12 cellular contexts compared by ENCODE assay signal in the genomic region with DNA sequence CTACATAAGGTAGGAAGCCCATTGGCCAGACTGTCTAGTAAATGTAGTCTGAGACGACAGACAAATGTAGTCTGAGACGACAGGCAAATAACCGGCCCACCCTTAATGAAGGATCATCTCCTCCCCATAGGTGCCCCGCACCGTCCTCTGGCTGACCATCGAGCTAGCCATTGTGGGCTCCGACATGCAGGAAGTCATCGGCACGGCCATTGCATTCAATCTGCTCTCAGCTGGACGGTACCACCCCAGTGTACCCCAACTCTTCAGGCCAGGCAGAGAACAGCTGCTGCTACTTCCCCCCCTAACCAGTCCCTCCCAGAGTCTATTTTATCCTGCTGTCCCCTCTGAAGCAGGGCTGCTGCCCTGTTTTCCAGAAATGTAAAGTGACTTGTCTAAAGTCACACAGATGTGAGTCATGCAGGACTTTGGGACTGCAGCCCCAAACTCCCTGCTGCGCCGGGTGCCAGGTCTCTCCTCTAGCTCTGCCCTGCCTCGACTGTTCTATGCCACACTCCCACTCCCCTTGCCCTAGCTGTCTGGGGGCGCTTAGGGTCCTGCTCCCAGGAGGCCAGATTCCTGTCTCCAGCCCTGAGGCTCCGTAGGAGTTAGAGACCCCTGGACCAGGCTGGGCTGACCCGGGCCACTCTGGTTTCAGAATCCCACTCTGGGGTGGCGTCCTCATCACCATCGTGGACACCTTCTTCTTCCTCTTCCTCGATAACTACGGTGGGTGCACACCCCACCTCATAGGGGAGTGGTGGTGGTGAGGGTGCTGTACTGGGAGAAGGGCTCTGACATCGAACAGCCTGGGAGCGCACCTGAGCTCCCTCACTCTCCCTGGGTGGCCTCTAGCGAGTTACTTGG. TPM values are rescaled to one million over a fixed set of nuclear protein-coding genes. Genes with fewer than 3 reads are reported as not detected.
DNase-seq lines count a peak whose midpoint lies in the region; ATAC-seq, FAIRE-seq and TF ChIP-seq lines count a peak whose summit lies in the region.
"Had no signal": no experiment of that assay in that cellular context is flagged by ENCODE, and none has a peak within 500 bp of the region (broad histone marks: within the 10 kb centered on the region; RNA-seq: fewer than 3 reads in every experiment).

No MANE protein-coding gene starts in this region.

- no peaks in the 10 kb centered on the region for H3K36me3 ChIP-seq in right atrium auricular region
- no peaks in the 10 kb centered on the region for H3K36me3 ChIP-seq in H1 (ENCODE audit: control insufficient read depth in 2 of 4, insufficient read depth in 4 of 4, low read length in 3 of 4)
- no peaks in the 10 kb centered on the region for H3K36me3 ChIP-seq in mucosa of rectum (ENCODE audit: control insufficient read depth in 2 of 2, insufficient read depth in 2 of 2, low read length in 2 of 2)
- H3K36me3 ChIP-seq in upper lobe of right lung: no peaks in the 10 kb centered on the region
- H3K36me3 ChIP-seq in gastroesophageal sphincter: no peaks in the 10 kb centered on the region

- peak overlapping the region in 1 of 2 donors; percentile 50 for H3K4me3 ChIP-seq in right atrium auricular region
- peak overlapping the region; percentile 41 to 76 (median 58); a peak in 7 of 8 replicates for H3K4me3 ChIP-seq in H1 (ENCODE audit: extremely low read depth in 1 of 4, insufficient read depth in 2 of 4, low read depth in 3 of 4, low read length in 4 of 4)
- peak overlapping the region; percentile 74 to 80 for H3K4me3 ChIP-seq in mucosa of rectum (ENCODE audit: low read length in 2 of 2)
- peak overlapping the region; percentile 54 for H3K4me3 ChIP-seq in upper lobe of right lung
- peak overlapping the region in 1 of 2 donors; percentile 41 for H3K4me3 ChIP-seq in gastroesophageal sphincter

- H3K4me1 ChIP-seq in right atrium auricular region: peaks cover 0 to 10% of the 10 kb centered on the region in 2 donors
- H3K4me1 ChIP-seq in H1 (replicated peaks in 1 of 4; ENCODE audit: control insufficient read depth in 3 of 4, insufficient read depth in 4 of 4, low read length in 3 of 4): peaks cover 0 to 5% (median 3%) of the 10 kb centered on the region in 4 experiments; a peak in 5 of 7 replicates
- H3K4me1 ChIP-seq in mucosa of rectum (ENCODE audit: control insufficient read depth in 2 of 2, insufficient read depth in 2 of 2, low read length in 2 of 2): peaks cover 4 to 7% of the 10 kb centered on the region in 2 donors
- peaks cover 8% of the 10 kb centered on the region for H3K4me1 ChIP-seq in upper lobe of right lung
- peaks cover 0 to 11% (median 0%) of the 10 kb centered on the region in 3 donors for H3K4me1 ChIP-seq in gastroesophageal sphincter

- in situ Hi-C loops in G401 (cut with HindIII; ENCODE audit: low sequenced_read_pairs): no loop called here

- H3K14ac ChIP-seq in H1 (ENCODE audit: insufficient read length): no peak overlapping the region

- 76% methylated on average over 23 of the region's 23 CpGs; no CpG with 5 or more reads in 1 of the 2 experiments for WGBS in H1 (ENCODE audit: extremely low coverage in 1 of 2, insufficient coverage in 1 of 2, insufficient read length in 1 of 2, insufficient replicate concordance in 2 of 2, low coverage in 1 of 2, low lambda C conversion rate in 2 of 2, missing lambda C conversion rate in 1 of 2), 2 experiments
- WGBS in gastroesophageal sphincter (ENCODE audit: low coverage in 1 of 2), 2 donors: 45 to 72% methylated on average over 5 to 13 of the region's 23 CpGs

- no peaks in the 10 kb centered on the region for H3K27me3 ChIP-seq in right atrium auricular region
- H3K27me3 ChIP-seq in H1 (replicated peaks in 1 of 4; ENCODE audit: control insufficient read depth in 3 of 4, extremely low read depth in 1 of 4, insufficient read depth in 3 of 4, low read length in 3 of 4): peaks cover 0 to 17% (median 11%) of the 10 kb centered on the region in 4 experiments; a peak in 5 of 7 replicates
- H3K27me3 ChIP-seq in mucosa of rectum (ENCODE audit: control insufficient read depth in 2 of 2, insufficient read depth in 2 of 2, low read length in 2 of 2): peaks cover 0 to 2% of the 10 kb centered on the region in 2 donors
- no peaks in the 10 kb centered on the region for H3K27me3 ChIP-seq in upper lobe of right lung
- H3K27me3 ChIP-seq in gastroesophageal sphincter: no peaks in the 10 kb centered on the region

- H4K91ac ChIP-seq in H1 (replicated peaks; ENCODE audit: insufficient read length, low read length): no peak overlapping the region

- no peak overlapping the region for H2BK20ac ChIP-seq in H1 (ENCODE audit: low read length)

- H2BK15ac ChIP-seq in H1 (ENCODE audit: low read length): no peak overlapping the region; the same call in 1 of the 2 replicates

- H3K9ac ChIP-seq in H1 (replicated peaks in 1 of 4; ENCODE audit: extremely low read depth in 1 of 4, low read depth in 3 of 4, low read length in 3 of 4): no peak overlapping the region
- peak overlapping the region in 1 of 2 donors; percentile 71 for H3K9ac ChIP-seq in mucosa of rectum (ENCODE audit: low read depth in 1 of 2, low read length in 2 of 2)

- no peaks in the 10 kb centered on the region for H3K79me1 ChIP-seq in H1 (ENCODE audit: low read depth, low read length)

- no peaks in the 10 kb centered on the region for H3K9me3 ChIP-seq in right atrium auricular region
- H3K9me3 ChIP-seq in H1 (ENCODE audit: insufficient read depth in 2 of 2, low read depth in 1 of 2, low read length in 1 of 2): no peaks in the 10 kb centered on the region
- H3K9me3 ChIP-seq in mucosa of rectum (ENCODE audit: control insufficient read depth in 2 of 2, low read length in 2 of 2): no peaks in the 10 kb centered on the region
- H3K9me3 ChIP-seq in upper lobe of right lung: no peaks in the 10 kb centered on the region
- H3K9me3 ChIP-seq in gastroesophageal sphincter: no peaks in the 10 kb centered on the region

- H2BK5ac ChIP-seq in H1 (ENCODE audit: low read depth, low read length): no peak overlapping the region

- no peak overlapping the region for H4K5ac ChIP-seq in H1 (ENCODE audit: insufficient read length, low read depth, low read length)

- POLR2A ChIA-PET in H1 (lab: Charles Lee; ENCODE audit: partially characterized antibody): interaction anchor here (0.9 to 1.8 kb wide), 8 partner anchors 8 to 57 kb away, joined by 3 to 6 read pairs (median 4); no protein-coding TSS in a partner anchor

- H2AFZ ChIP-seq in H1 (ENCODE audit: low read length): peak overlapping the region; percentile 81; the same call in 1 of the 2 replicates

- TF ChIP-seq EP300 in H1 (IDR thresholded peaks at IDR 0.05; ENCODE audit: borderline replicate concordance in 1 of 2, low read depth in 2 of 2, low read length in 2 of 2) (no peak), gastroesophageal sphincter (IDR thresholded peaks at IDR 0.05) (no peak)

- no peak overlapping the region for H3K56ac ChIP-seq in H1 (replicated peaks; ENCODE audit: insufficient read length, low read depth, low read length)

- no peak for DNase-seq in Right ventricle myocardium inferior (ENCODE audit: missing footprints)
- no peak for DNase-seq in right atrium auricular region (ENCODE audit: low spot score)
- DNase-seq in H1 (ENCODE audit: low read depth in 1 of 2, low spot score in 2 of 2): peak in 1 of 2 experiments; percentile 61
- DNase-seq in upper lobe of right lung: no peak
- DNase-seq in G401 (ENCODE audit: low spot score): no peak
- DNase-seq: activated CD4-positive, alpha-beta T cell treated with anti-CD3 and anti-CD28 coated beads, Interleukin-2, amount 10 ng/mL, durations not matched to agents 7 days and 5 days; activated gamma-delta T cell treated with Interleukin-2 at 50 U/mL for 16 hours; stimulated activated naive CD4-positive, alpha-beta T cell treated with Interleukin-2 at 50 U/mL for 16 hours had no signal

- peaks cover 6% of the 10 kb centered on the region; the same call in 1 of the 2 replicates for H3K23me2 ChIP-seq in H1 (ENCODE audit: low read depth, low read length)

- no peaks in the 10 kb centered on the region for H3K79me2 ChIP-seq in H1 (ENCODE audit: control insufficient read depth in 1 of 2, insufficient read depth in 2 of 2, low read length in 2 of 2)

- CTCF ChIA-PET in H1 (lab: Charles Lee; ENCODE audit: partially characterized antibody): interaction anchor here (0.8 to 3.1 kb wide), 14 partner anchors 9 to 116 kb away, joined by 3 to 13 read pairs (median 4); a partner anchor contains a TSS

- ATAC-seq in Right ventricle myocardium inferior (peak; percentile 11), upper lobe of right lung (no peak), gastroesophageal sphincter (no peak), GM21619 (IDR thresholded peaks at IDR 0.05; ENCODE audit: unreplicated experiment) (no peak)

- no peaks in the 10 kb centered on the region for H4K20me1 ChIP-seq in H1 (replicated peaks in 1 of 2; ENCODE audit: control insufficient read depth in 1 of 2, insufficient read depth in 2 of 2, low read length in 2 of 2)

- H3K4ac ChIP-seq in H1 (replicated peaks; ENCODE audit: insufficient read length, low read depth, low read length): no peak overlapping the region

- no peak for TF ChIP-seq CTCF in right atrium auricular region (IDR thresholded peaks at IDR 0.05)
- TF ChIP-seq CTCF in H1 (IDR thresholded peaks at IDR 0.05; ENCODE audit: control extremely low read depth in 1 of 3, insufficient read depth in 1 of 3, low read depth in 1 of 3, low read length in 3 of 3): no peak
- TF ChIP-seq CTCF in upper lobe of right lung (IDR thresholded peaks at IDR 0.05): no peak
- TF ChIP-seq CTCF in gastroesophageal sphincter (IDR thresholded peaks at IDR 0.05): no peak

- intact Hi-C loops in Right ventricle myocardium inferior (cut with DNase I) (no loop called here), upper lobe of right lung (cut with DNase I) (no loop called here)

- no peak overlapping the region for H2BK12ac ChIP-seq in H1 (ENCODE audit: low read depth, low read length)

- H4K8ac ChIP-seq in H1 (ENCODE audit: extremely low read depth, insufficient read depth, low read length): no peak overlapping the region

- no peak overlapping the region for H3K18ac ChIP-seq in H1 (ENCODE audit: extremely low read depth, low read length)

- H3K27ac ChIP-seq in right atrium auricular region (peak overlapping the region in 1 of 2 donors; percentile 44), H1 (ENCODE audit: low read depth, low read length) (no peak overlapping the region), mucosa of rectum (ENCODE audit: low read depth in 2 of 2, low read length in 2 of 2) (peak overlapping the region; percentile 78 to 84), upper lobe of right lung (peak overlapping the region; percentile 75), gastroesophageal sphincter (peak overlapping the region in 1 of 4 donors; percentile 10)

- peak overlapping the region; percentile 79 to 94 for H3K4me2 ChIP-seq in H1 (ENCODE audit: insufficient read depth in 1 of 2, low read depth in 2 of 2, low read length in 2 of 2)

- no peak for TF ChIP-seq POLR2A in H1 (IDR thresholded peaks at IDR 0.05; ENCODE audit: control extremely low read depth in 1 of 2, low read depth in 2 of 2, low read length in 2 of 2)
- no peak for TF ChIP-seq POLR2A in gastroesophageal sphincter (IDR thresholded peaks at IDR 0.05)

- no peak overlapping the region for H3K23ac ChIP-seq in H1 (ENCODE audit: insufficient read length)

- no peak overlapping the region for H2BK120ac ChIP-seq in H1 (replicated peaks; ENCODE audit: low read depth, low read length)

- H2AK5ac ChIP-seq in H1 (ENCODE audit: low read depth, low read length): no peak overlapping the region

- no peak for FAIRE-seq in H1 (lab: Jason Lieb, UNC)

- no peak for TF ChIP-seq RAD21 in H1 (IDR thresholded peaks at IDR 0.05 in 1 of 2, conservative IDR thresholded peaks at IDR 0.05 in 1 of 2; ENCODE audit: low read depth in 2 of 2, low read length in 2 of 2)

RNA-seq across cellular contexts. Expression of a gene that starts 4.7 kb away (rescaled TPM):
- total RNA-seq in Right ventricle myocardium inferior: 5.4 TPM
- 10 to 100 TPM in 1 of 2 donors, 1 to 10 TPM in 1; 8.7 to 22.1 TPM for total RNA-seq in right atrium auricular region
- 0.21 and 0.43 TPM in 2 replicates for total RNA-seq in H1 (2021; fragmentation: NEBNext Ultra II Directional; extraction: Animal tissue kit (Norgen Biotek cat#: 25700))
- polyA plus RNA-seq in H1 (2011; rRNA removed): 0.13 and 0.20 TPM in 2 replicates
- 0.05 TPM for polyA plus RNA-seq in H1 (2011; cell fraction: cytosol; rRNA removed)
- 0.36 TPM for polyA plus RNA-seq in H1 (2011; cell fraction: nucleus; rRNA removed)
- polyA plus RNA-seq in H1 (2012, experiment 1 of 2): 0.07 to 0.27 TPM (median 0.08 TPM) in 3 of 4 replicates, not detected in the other
- polyA plus RNA-seq in H1 (2012, experiment 2 of 2): 0.07 TPM
- 0.12 TPM for polyA plus RNA-seq in H1 (2013, experiment 1 of 2)
- 0.09 TPM for polyA plus RNA-seq in H1 (2013, experiment 2 of 2)
- 0.05 TPM in 1 of 2 replicates, not detected in the other for polyA minus RNA-seq in H1 (2011; rRNA and poly(A)+ RNA removed)
- not detected for polyA minus RNA-seq in H1 (2011; cell fraction: cytosol; rRNA and poly(A)+ RNA removed)
- 1.3 TPM for polyA minus RNA-seq in H1 (2011; cell fraction: nucleus; rRNA and poly(A)+ RNA removed)
- 302 TPM for total RNA-seq in upper lobe of right lung
- 0.12 and 0.27 TPM in 2 replicates for total RNA-seq in G401 (2014; rRNA removed; shearing (Covaris generic))
- 10 to 100 TPM in 2 of 4 donors, 1 to 10 TPM in 2; 5.9 to 23.0 (median 9.5) TPM for total RNA-seq in gastroesophageal sphincter

RNA-seq across cellular contexts. Expression of a gene that starts 12.9 kb away (rescaled TPM):
- total RNA-seq in Right ventricle myocardium inferior (101 TPM), right atrium auricular region (10 to 100 TPM; 54.2 to 99.5 TPM), upper lobe of right lung (169 TPM), gastroesophageal sphincter (100 to 1,000 TPM; 121 to 159 (median 136) TPM)
- 20.3 and 20.9 TPM in 2 replicates for total RNA-seq in H1 (2021; fragmentation: NEBNext Ultra II Directional; extraction: Animal tissue kit (Norgen Biotek cat#: 25700))
- 35.2 and 51.8 TPM in 2 replicates for polyA plus RNA-seq in H1 (2011; rRNA removed)
- polyA plus RNA-seq in H1 (2011; cell fraction: cytosol; rRNA removed): 37.5 TPM
- polyA plus RNA-seq in H1 (2011; cell fraction: nucleus; rRNA removed): 41.5 TPM
- 26.6 to 32.0 TPM (median 28.6 TPM) in 4 replicates for polyA plus RNA-seq in H1 (2012, experiment 1 of 2)
- 32.8 TPM for polyA plus RNA-seq in H1 (2012, experiment 2 of 2)
- polyA plus RNA-seq in H1 (2013, experiment 1 of 2): 10.2 TPM
- 10.7 TPM for polyA plus RNA-seq in H1 (2013, experiment 2 of 2)
- 29.1 and 46.5 TPM in 2 replicates for polyA minus RNA-seq in H1 (2011; rRNA and poly(A)+ RNA removed)
- polyA minus RNA-seq in H1 (2011; cell fraction: cytosol; rRNA and poly(A)+ RNA removed): 23.2 TPM
- 25.6 TPM for polyA minus RNA-seq in H1 (2011; cell fraction: nucleus; rRNA and poly(A)+ RNA removed)
- total RNA-seq in G401 (2014; rRNA removed; shearing (Covaris generic)): 68.2 and 86.5 TPM in 2 replicates

RNA-seq across cellular contexts. Expression of a gene that starts 30.1 kb away (rescaled TPM):
- not detected for total RNA-seq in Right ventricle myocardium inferior
- not detected for total RNA-seq in right atrium auricular region
- not detected in 2 replicates for total RNA-seq in H1 (2021; fragmentation: NEBNext Ultra II Directional; extraction: Animal tissue kit (Norgen Biotek cat#: 25700))
- not detected in 2 replicates for polyA plus RNA-seq in H1 (2011; rRNA removed)
- 0.27 TPM for polyA plus RNA-seq in H1 (2011; cell fraction: cytosol; rRNA removed)
- polyA plus RNA-seq in H1 (2011; cell fraction: nucleus; rRNA removed): 0.87 TPM
- 0.16 to 0.34 TPM in 2 of 4 replicates, not detected in the others for polyA plus RNA-seq in H1 (2012, experiment 1 of 2)
- not detected for polyA plus RNA-seq in H1 (2012, experiment 2 of 2)
- polyA plus RNA-seq in H1 (2013, experiment 1 of 2): not detected
- 0.07 TPM for polyA plus RNA-seq in H1 (2013, experiment 2 of 2)
- 0.60 TPM in 1 of 2 replicates, not detected in the other for polyA minus RNA-seq in H1 (2011; rRNA and poly(A)+ RNA removed)
- not detected for polyA minus RNA-seq in H1 (2011; cell fraction: cytosol; rRNA and poly(A)+ RNA removed)
- not detected for polyA minus RNA-seq in H1 (2011; cell fraction: nucleus; rRNA and poly(A)+ RNA removed)
- 0.64 TPM for total RNA-seq in upper lobe of right lung
- 0.25 and 2.7 TPM in 2 replicates for total RNA-seq in G401 (2014; rRNA removed; shearing (Covaris generic))
- total RNA-seq in gastroesophageal sphincter: not detected
- total RNA-seq: activated CD4-positive, alpha-beta T cell treated with anti-CD3 and anti-CD28 coated beads, Interleukin-2, amount 10 ng/mL, durations not matched to agents 7 days and 5 days; dermis microvascular lymphatic vessel endothelial cell had no signal

RNA-seq across cellular contexts. Expression of a gene that starts 32.2 kb away (rescaled TPM):
- not detected for total RNA-seq in Right ventricle myocardium inferior
- total RNA-seq in right atrium auricular region: not detected
- total RNA-seq in H1 (2021; fragmentation: NEBNext Ultra II Directional; extraction: Animal tissue kit (Norgen Biotek cat#: 25700)): 7.0 and 8.2 TPM in 2 replicates
- 6.2 and 8.1 TPM in 2 replicates for polyA plus RNA-seq in H1 (2011; rRNA removed)
- polyA plus RNA-seq in H1 (2011; cell fraction: cytosol; rRNA removed): 5.8 TPM
- 11.8 TPM for polyA plus RNA-seq in H1 (2011; cell fraction: nucleus; rRNA removed)
- polyA plus RNA-seq in H1 (2012, experiment 1 of 2): 4.1 to 7.0 TPM (median 5.3 TPM) in 4 replicates
- polyA plus RNA-seq in H1 (2012, experiment 2 of 2): 1.9 TPM
- 1.3 TPM for polyA plus RNA-seq in H1 (2013, experiment 1 of 2)
- polyA plus RNA-seq in H1 (2013, experiment 2 of 2): 1.2 TPM
- 11.3 and 14.8 TPM in 2 replicates for polyA minus RNA-seq in H1 (2011; rRNA and poly(A)+ RNA removed)
- polyA minus RNA-seq in H1 (2011; cell fraction: cytosol; rRNA and poly(A)+ RNA removed): 3.5 TPM
- polyA minus RNA-seq in H1 (2011; cell fraction: nucleus; rRNA and poly(A)+ RNA removed): 6.6 TPM
- total RNA-seq in upper lobe of right lung: not detected
- total RNA-seq in G401 (2014; rRNA removed; shearing (Covaris generic)): not detected in 2 replicates
- total RNA-seq in gastroesophageal sphincter: not detected
- total RNA-seq: dermis microvascular lymphatic vessel endothelial cell had no signal

Comparison
In these comparisons a context has a peak if more than half of its experiments do, and no peak if none do; other contexts are left out.
1. RNA of a gene that starts 4.7 kb away (total RNA-seq): 302 TPM in upper lobe of right lung (single experiment); 8.7 to 22.1 TPM in right atrium auricular region, 5.9 to 23.0 TPM in gastroesophageal sphincter, 5.4 TPM in Right ventricle myocardium inferior (single experiment), 0.21 to 0.43 TPM in H1 and 0.12 to 0.27 TPM in G401; every median in the first group is over 10 times any median in the second.